1 cellular context compared by ENCODE assay signal in genomic region chr10:78992333-78992732, GRCh38.
TF ChIP-seq lines count a peak whose summit lies in the region.

No MANE protein-coding gene starts in this region.

TF ChIP-seq in WTC11, 78 proteins besides CTCF, POLR2A, EP300 and RAD21 (continued from another document):
- TF ChIP-seq ZNF532 (CRISPR knock-in tag; IDR thresholded peaks at IDR 0.05; ENCODE audit: borderline replicate concordance) (no peak), TEAD4 (CRISPR knock-in tag; IDR thresholded peaks at IDR 0.05) (no peak), IRF1 (CRISPR knock-in tag; IDR thresholded peaks at IDR 0.05) (no peak), E2F1 (CRISPR knock-in tag; IDR thresholded peaks at IDR 0.05) (no peak)
